22 cellular contexts compared by ENCODE assay signal in genomic region chrX:122094611-122095010, GRCh38.
DNase-seq lines count a peak whose midpoint lies in the region; ATAC-seq and TF ChIP-seq lines count a peak whose summit lies in the region.
"Had no signal": no experiment of that assay in that cellular context is flagged by ENCODE, and none has a peak within 500 bp of the region (broad histone marks: within the 10 kb centered on the region; RNA-seq: fewer than 3 reads in every experiment).

No MANE protein-coding gene starts in this region.

- no peaks in the 10 kb centered on the region for H3K27me3 ChIP-seq in adipocyte (replicated peaks; ENCODE audit: control insufficient read depth, insufficient read depth, low read length)
- H3K27me3 ChIP-seq: right atrium auricular region, testis had no signal

- no peaks in the 10 kb centered on the region for H3K36me3 ChIP-seq in adipocyte (ENCODE audit: control insufficient read depth, insufficient read depth, low read length, severe bottlenecking)
- H3K36me3 ChIP-seq: right atrium auricular region had no signal

- H3K9ac ChIP-seq in adipocyte (ENCODE audit: low read length) = no peak overlapping the region

- DNase-seq in Daoy (ENCODE audit: low read depth) (peak; percentile 5), adipocyte (ENCODE audit: low read depth) (peak; percentile 25), fibroblast of mammary gland (ENCODE audit: low read depth) (peak; percentile 69), globus pallidus (ENCODE audit: low spot score) (no peak), SHP77 (lab: John Stamatoyannopoulos, UW) (no peak)
- DNase-seq: ACHN; activated CD4-positive, alpha-beta T cell treated with anti-CD3 and anti-CD28 coated beads, Interleukin-2, amount 50 U/mL, for 4 hours; activated gamma-delta T cell treated with Interleukin-2 at 50 U/mL for 16 hours; amniotic stem cell; CD4-positive, CD25-positive, alpha-beta regulatory T cell; effector CD8-positive, alpha-beta T cell; H9; islet precursor cell; KG1; NCI-H2081; SHP77 treated with DMSO at 0.1 percent for 48 hours; testis had no signal

- H3K4me3 ChIP-seq in adipocyte (ENCODE audit: low read length) (no peak overlapping the region), fibroblast of mammary gland (ENCODE audit: control insufficient read depth, low read depth, low read length) (no peak overlapping the region)
- H3K4me3 ChIP-seq: lung, right atrium auricular region, testis had no signal

- peaks cover 11% of the 10 kb centered on the region for H3K9me3 ChIP-seq in adipocyte (ENCODE audit: control insufficient read depth, low read length)
- H3K9me3 ChIP-seq: right atrium auricular region, testis had no signal

- TF ChIP-seq CTCF in fibroblast of mammary gland (conservative IDR thresholded peaks at IDR 0.05; ENCODE audit: control insufficient read depth, insufficient read depth, low read depth, low read length) = no peak

- no peaks in the 10 kb centered on the region for H3K4me1 ChIP-seq in adipocyte (ENCODE audit: control insufficient read depth, insufficient read depth, low read length)
- H3K4me1 ChIP-seq: right atrium auricular region, testis had no signal

- ATAC-seq in HG03378 (IDR thresholded peaks at IDR 0.05; ENCODE audit: unreplicated experiment) (peak; percentile 70), HG03159 (IDR thresholded peaks at IDR 0.05; ENCODE audit: unreplicated experiment) (no peak), GM21825 (IDR thresholded peaks at IDR 0.05; ENCODE audit: unreplicated experiment) (no peak)

Comparison
In these comparisons a context has a peak if more than half of its experiments do, and no peak if none do; other contexts are left out.
1. DNase-seq: peak in Daoy (single experiment), adipocyte (single experiment) and fibroblast of mammary gland (single experiment); none in globus pallidus (single experiment) and SHP77 (0 of 2).